In the genomic region with DNA sequence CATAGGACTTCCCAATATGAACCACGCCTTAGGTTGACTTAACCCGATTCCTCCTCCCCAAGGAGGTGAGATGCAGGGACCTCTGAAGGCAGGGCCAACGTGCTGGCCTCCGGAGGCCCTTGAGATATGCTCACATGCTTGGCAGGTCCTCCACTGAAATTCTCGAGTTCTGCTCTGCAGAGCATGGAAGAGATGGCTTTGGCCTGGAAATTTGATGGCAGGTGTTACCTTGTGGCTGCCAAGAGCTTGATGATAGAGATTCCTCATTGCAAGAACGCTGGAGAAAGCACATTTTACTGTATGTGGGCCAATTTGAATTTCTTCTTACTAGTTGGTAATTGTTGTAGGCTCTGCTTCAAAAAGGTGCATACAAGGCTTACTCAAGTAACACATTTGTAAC, we compare ENCODE assay signal across 1 cellular context.
TF ChIP-seq lines count a peak whose summit lies in the region.

No MANE protein-coding gene starts in this region.

TF ChIP-seq in SK-N-SH, 30 proteins besides CTCF, POLR2A, EP300 and RAD21 (continued from another document):
- TF ChIP-seq ZBTB33 (IDR thresholded peaks at IDR 0.05; ENCODE audit: borderline replicate concordance, low read depth) (no peak), RFX5 (IDR thresholded peaks at IDR 0.05; ENCODE audit: low read length) (no peak), GATA2 (CRISPR knock-in tag; IDR thresholded peaks at IDR 0.05) (no peak)
TF ChIP-seq in SK-N-SH: peak in this region for 0.
